Comparison of ENCODE assay signal across 27 cellular contexts in genomic region chr14:26594148-26594547, GRCh38. TPM values are rescaled to one million over a fixed set of nuclear protein-coding genes. Genes with fewer than 3 reads are reported as not detected.
DNase-seq lines count a peak whose midpoint lies in the region; ATAC-seq, FAIRE-seq and TF ChIP-seq lines count a peak whose summit lies in the region.
"Had no signal": no experiment of that assay in that cellular context is flagged by ENCODE, and none has a peak within 500 bp of the region (broad histone marks: within the 10 kb centered on the region; RNA-seq: fewer than 3 reads in every experiment).

No MANE protein-coding gene starts in this region.

- POLR2A ChIA-PET in A549 (lab: Yijun Ruan, JAX), result no interaction called here

- H3K4me3 ChIP-seq in A549 (no peak overlapping the region), neuron (ENCODE audit: low read length) (peak overlapping the region; percentile 96)
- H3K4me3 ChIP-seq: gastroesophageal sphincter, GM12878, PC-9, testis had no signal

- no peak for TF ChIP-seq RAD21 in A549 (conservative IDR thresholded peaks at IDR 0.05 in 1 of 2, IDR thresholded peaks at IDR 0.05 in 1 of 2)

- DNase-seq in A549 (ENCODE audit: low read depth in 1 of 2, low spot score in 1 of 2) (no peak), NCI-H524 (lab: John Stamatoyannopoulos, UW) (peak; percentile 64 to 78), fibroblast of peridontal ligament (ENCODE audit: extremely low read depth) (peak; percentile 49), chondrocyte (ENCODE audit: low spot score) (no peak)
- DNase-seq in activated CD8-positive, alpha-beta memory T cell treated with anti-CD3 and anti-CD28 coated beads, Interleukin-2, amount 50 U/mL, for 4 hours, result no peak
- DNase-seq: activated CD4-positive, alpha-beta T cell treated with anti-CD3 and anti-CD28 coated beads, Interleukin-2, amount 10 ng/mL, durations not matched to agents 24 days and 14 days; activated CD8-positive, alpha-beta memory T cell treated with anti-CD3 and anti-CD28 coated beads, Interleukin-2, amount 10 ng/mL, durations not matched to agents 7 days and 5 days; brain microvascular endothelial cell; CD4-positive, CD25-positive, alpha-beta regulatory T cell; DMS153; KG1; kidney glomerular epithelial cell; naive B cell; NCI-H2081 treated with DMSO at 0.1 percent for 48 hours; NCI-H510A treated with DMSO at 0.1 percent for 48 hours; PC-9; SIG-M5; testis had no signal

- H3K9me3 Mint-ChIP-seq in chondrocyte (ENCODE audit: low read depth), result no peaks in the 10 kb centered on the region
- H3K9me3 Mint-ChIP-seq: activated CD4-positive, alpha-beta T cell treated with anti-CD3 and anti-CD28 coated beads, Interleukin-2, amount 10 ng/mL, durations not matched to agents 24 days and 14 days; dendritic cell treated with granulocyte-macrophage colony-stimulating factor and Interleukin-4, amounts not matched to agents 40 ng/mL and 50 ng/mL, for 4 days had no signal

- H3K4me2 ChIP-seq in A549, result no peak overlapping the region
- H3K4me2 ChIP-seq: PC-9 had no signal

- FAIRE-seq in A549 (lab: Jason Lieb, UNC), result peak; percentile 74
- FAIRE-seq: GM12878, H54 had no signal

- no peak overlapping the region for H3K27ac Mint-ChIP-seq in chondrocyte (ENCODE audit: unreplicated experiment)
- H3K27ac Mint-ChIP-seq: activated CD4-positive, alpha-beta T cell treated with anti-CD3 and anti-CD28 coated beads, Interleukin-2, amount 10 ng/mL, durations not matched to agents 24 days and 14 days; activated CD8-positive, alpha-beta memory T cell treated with anti-CD3 and anti-CD28 coated beads, Interleukin-2, amount 10 ng/mL, durations not matched to agents 7 days and 5 days; CD4-positive, CD25-positive, alpha-beta regulatory T cell; dendritic cell treated with granulocyte-macrophage colony-stimulating factor and Interleukin-4, amounts not matched to agents 40 ng/mL and 50 ng/mL, for 4 days; memory B cell; naive B cell had no signal

- 54% methylated on average over 2 of the region's 2 CpGs for WGBS in A549 (ENCODE audit: missing lambda C conversion rate)

- no peaks in the 10 kb centered on the region for H3K27me3 ChIP-seq in neuron (ENCODE audit: insufficient read depth, low read length)
- H3K27me3 ChIP-seq: gastroesophageal sphincter, testis had no signal

- H2AFZ ChIP-seq in neuron (ENCODE audit: low read depth, low read length), result no peak overlapping the region
- H2AFZ ChIP-seq: parathyroid adenoma, PC-9 had no signal

- TF ChIP-seq CTCF in A549 (IDR thresholded peaks at IDR 0.05), result no peak
- TF ChIP-seq CTCF in chondrocyte (IDR thresholded peaks at IDR 0.05), result no peak

- no peak overlapping the region for H3K27ac ChIP-seq in A549
- H3K27ac ChIP-seq: brain microvascular endothelial cell, parathyroid adenoma, PC-9, testis had no signal

- H3K9me3 ChIP-seq in A549 (no peaks in the 10 kb centered on the region), neuron (ENCODE audit: low read length) (no peaks in the 10 kb centered on the region)
- H3K9me3 ChIP-seq: gastroesophageal sphincter, testis had no signal

- H3K27me3 Mint-ChIP-seq in chondrocyte (ENCODE audit: low read depth), result peaks cover 5% of the 10 kb centered on the region

- no peak for TF ChIP-seq POLR2A in A549 (IDR thresholded peaks at IDR 0.05; ENCODE audit: low read length)

- no peaks in the 10 kb centered on the region for H3K36me3 Mint-ChIP-seq in chondrocyte (ENCODE audit: low read depth)
- H3K36me3 Mint-ChIP-seq: naive B cell had no signal

- H3K4me3 Mint-ChIP-seq in chondrocyte (ENCODE audit: unreplicated experiment), result no peak overlapping the region
- H3K4me3 Mint-ChIP-seq: activated CD4-positive, alpha-beta T cell treated with anti-CD3 and anti-CD28 coated beads, Interleukin-2, amount 10 ng/mL, durations not matched to agents 24 days and 14 days; activated CD8-positive, alpha-beta memory T cell treated with anti-CD3 and anti-CD28 coated beads, Interleukin-2, amount 10 ng/mL, durations not matched to agents 7 days and 5 days; CD4-positive, CD25-positive, alpha-beta regulatory T cell; dendritic cell treated with granulocyte-macrophage colony-stimulating factor and Interleukin-4, amounts not matched to agents 40 ng/mL and 50 ng/mL, for 4 days; memory B cell; naive B cell had no signal

- H3K36me3 ChIP-seq in neuron (ENCODE audit: insufficient read depth, low read length), result no peaks in the 10 kb centered on the region
- H3K36me3 ChIP-seq: brain microvascular endothelial cell, gastroesophageal sphincter had no signal

- H3K4me1 ChIP-seq in A549 (peaks cover 12% of the 10 kb centered on the region; the same call in 2 of the 3 replicates), neuron (ENCODE audit: insufficient read depth, low read length) (peaks cover 34% of the 10 kb centered on the region)
- H3K4me1 ChIP-seq: parathyroid adenoma had no signal

- CTCF ChIA-PET in A549 (lab: Yijun Ruan, JAX), result no interaction called here

- no peak for ATAC-seq in A549
- no peak for ATAC-seq in HG02759 (IDR thresholded peaks at IDR 0.05; ENCODE audit: unreplicated experiment)
- no peak for ATAC-seq in GM19455 (IDR thresholded peaks at IDR 0.05; ENCODE audit: unreplicated experiment)
- ATAC-seq: activated CD8-positive, alpha-beta memory T cell treated with anti-CD3 and anti-CD28 coated beads, Interleukin-2, amount 10 ng/mL, durations not matched to agents 7 days and 5 days; gastroesophageal sphincter; GM12878 had no signal

- peaks cover 21% of the 10 kb centered on the region for H3K4me1 Mint-ChIP-seq in chondrocyte (ENCODE audit: low read depth)
- H3K4me1 Mint-ChIP-seq: activated CD4-positive, alpha-beta T cell treated with anti-CD3 and anti-CD28 coated beads, Interleukin-2, amount 10 ng/mL, durations not matched to agents 24 days and 14 days had no signal

- TF ChIP-seq EP300 in A549 (IDR thresholded peaks at IDR 0.05), result no peak

TF ChIP-seq in A549, 52 proteins besides CTCF, POLR2A, EP300 and RAD21 (continues in another document):
- TF ChIP-seq, protein P1, sequence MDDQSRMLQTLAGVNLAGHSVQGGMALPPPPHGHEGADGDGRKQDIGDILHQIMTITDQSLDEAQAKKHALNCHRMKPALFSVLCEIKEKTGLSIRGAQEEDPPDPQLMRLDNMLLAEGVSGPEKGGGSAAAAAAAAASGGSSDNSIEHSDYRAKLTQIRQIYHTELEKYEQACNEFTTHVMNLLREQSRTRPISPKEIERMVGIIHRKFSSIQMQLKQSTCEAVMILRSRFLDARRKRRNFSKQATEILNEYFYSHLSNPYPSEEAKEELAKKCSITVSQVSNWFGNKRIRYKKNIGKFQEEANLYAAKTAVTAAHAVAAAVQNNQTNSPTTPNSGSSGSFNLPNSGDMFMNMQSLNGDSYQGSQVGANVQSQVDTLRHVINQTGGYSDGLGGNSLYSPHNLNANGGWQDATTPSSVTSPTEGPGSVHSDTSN (IDR thresholded peaks at IDR 0.05), result no peak
- TF ChIP-seq TFCP2L1 (CRISPR knock-in tag; IDR thresholded peaks at IDR 0.05), result no peak
- TF ChIP-seq POLR2AphosphoS2 (conservative IDR thresholded peaks at IDR 0.05; ENCODE audit: low read length), result no peak
- no peak for TF ChIP-seq RCOR1 (IDR thresholded peaks at IDR 0.05; ENCODE audit: low read depth, low read length)
- no peak for TF ChIP-seq REST (IDR thresholded peaks at IDR 0.05)
- no peak for TF ChIP-seq NFE2L2 (conservative IDR thresholded peaks at IDR 0.05; ENCODE audit: low read length)
- TF ChIP-seq HOXB5 (CRISPR knock-in tag; IDR thresholded peaks at IDR 0.05), result no peak
- TF ChIP-seq ZFP36 (IDR thresholded peaks at IDR 0.05; ENCODE audit: borderline replicate concordance, partially characterized antibody), result no peak
- TF ChIP-seq ZSCAN20 (CRISPR knock-in tag; IDR thresholded peaks at IDR 0.05), result no peak
- TF ChIP-seq PHF8 (IDR thresholded peaks at IDR 0.05; ENCODE audit: borderline replicate concordance, low read depth), result no peak
- no peak for TF ChIP-seq HOXA7 (CRISPR knock-in tag; IDR thresholded peaks at IDR 0.05)
- TF ChIP-seq USF2 (IDR thresholded peaks at IDR 0.05), result no peak
- no peak for TF ChIP-seq CHD2 (IDR thresholded peaks at IDR 0.05; ENCODE audit: low read length, partially characterized antibody)
- TF ChIP-seq NR3C1 (IDR thresholded peaks at IDR 0.05), result no peak

RNA-seq across cellular contexts. Expression of gene NOVA1, which starts 3.7 kb away (rescaled TPM):
- polyA plus RNA-seq in A549 (2011; rRNA removed) (9.8 and 17.1 TPM in 2 replicates), A549 (2017; fragmentation: RNase III; extraction: RNeasy Plus Mini Kit Qiagen cat#74134 plus additional on column Dnase treatment) (5.0 to 5.1 TPM (median 5.0 TPM) in 3 replicates)
- polyA plus RNA-seq in A549 (2012; cell fraction: cytosol; rRNA removed), result 3.5 and 3.6 TPM in 2 replicates
- 2.3 and 3.2 TPM in 2 replicates for polyA plus RNA-seq in A549 (2012; cell fraction: nucleus; rRNA removed)
- polyA minus RNA-seq in A549 (2011; rRNA and poly(A)+ RNA removed), result 9.3 and 11.3 TPM in 2 replicates
- total RNA-seq in chondrocyte, result 0.97 to 5.4 TPM (median 1.1 TPM) in 3 replicates
- total RNA-seq: GM12878 had no signal
- polyA plus RNA-seq: CD4-positive, CD25-positive, alpha-beta regulatory T cell had no signal

Comparison
In these comparisons a context has a peak if more than half of its experiments do, and no peak if none do; other contexts are left out.
1. DNase-seq: peak in NCI-H524 (2 of 2) and fibroblast of peridontal ligament (single experiment); none in A549 (0 of 2), activated CD8-positive, alpha-beta memory T cell treated with anti-CD3 and anti-CD28 coated beads, Interleukin-2, amount 50 U/mL, for 4 hours (single experiment) and chondrocyte (single experiment).